ENCODE assay signal across 1 cellular context in genomic region chr2:86105969-86106945, GRCh38.
TF ChIP-seq lines count a peak whose summit lies in the region.

PTCD3 (plus strand) TSS chr2:86106235; CDS start chr2:86106248, 13 bp downstream.

TF ChIP-seq in HepG2, 621 proteins besides CTCF, POLR2A, EP300 and RAD21 (continued from another document and continues in another):
- TF ChIP-seq ZBTB46 (CRISPR knock-in tag; IDR thresholded peaks at IDR 0.05; ENCODE audit: borderline replicate concordance) (no peak), RXRB (CRISPR knock-in tag; IDR thresholded peaks at IDR 0.05; ENCODE audit: borderline replicate concordance) (peak; percentile 72), THYN1 (CRISPR knock-in tag; IDR thresholded peaks at IDR 0.05; ENCODE audit: borderline replicate concordance, low read depth) (peak; percentile 7; the same call in 1 of the 2 replicates), ZNF83 (CRISPR knock-in tag; IDR thresholded peaks at IDR 0.05; ENCODE audit: borderline replicate concordance) (peak; percentile 46; the same call in 1 of the 2 replicates), KMT2B (CRISPR knock-in tag; IDR thresholded peaks at IDR 0.05) (peak; percentile 93), ELF1 (CRISPR knock-in tag; IDR thresholded peaks at IDR 0.05) (peak; percentile 89), NR2F6 (IDR thresholded peaks at IDR 0.05) (no peak), NR2F6 (CRISPR knock-in tag; IDR thresholded peaks at IDR 0.05) (peak; percentile 40; the same call in 1 of the 2 replicates), PITX1 (CRISPR knock-in tag; IDR thresholded peaks at IDR 0.05) (peak; percentile 41), CC2D1A (CRISPR knock-in tag; IDR thresholded peaks at IDR 0.05) (0 out of 2 replicates have a peak, but pooled peaks have one; percentile 94), HMGXB3 (CRISPR knock-in tag; IDR thresholded peaks at IDR 0.05; ENCODE audit: borderline replicate concordance) (peak; percentile 49; the same call in 1 of the 2 replicates), MIXL1 (CRISPR knock-in tag; IDR thresholded peaks at IDR 0.05) (peak; percentile 45), WIZ (CRISPR knock-in tag; IDR thresholded peaks at IDR 0.05) (peak; percentile 73; the same call in 1 of the 2 replicates), ATF7 (IDR thresholded peaks at IDR 0.05) (peak; percentile 88), ATF7 (CRISPR knock-in tag; IDR thresholded peaks at IDR 0.05) (no peak; the same call in 1 of the 2 replicates), FOSL1 (CRISPR knock-in tag; IDR thresholded peaks at IDR 0.05; ENCODE audit: borderline replicate concordance) (0 out of 2 replicates have a peak, but pooled peaks have one; percentile 18), KDM1A (CRISPR knock-in tag; IDR thresholded peaks at IDR 0.05) (peak; percentile 8; the same call in 1 of the 2 replicates), ZNF629 (CRISPR knock-in tag; conservative IDR thresholded peaks at IDR 0.05) (peak; percentile 28; the same call in 1 of the 2 replicates), ASH2L (IDR thresholded peaks at IDR 0.05; ENCODE audit: insufficient read length, low read depth, low read length) (peak; percentile 98), SSRP1 (CRISPR knock-in tag; IDR thresholded peaks at IDR 0.05) (peak; percentile 60; the same call in 1 of the 2 replicates), POLR2G (IDR thresholded peaks at IDR 0.05; ENCODE audit: low read depth, low read length) (peak; percentile 98), HDAC1 (CRISPR knock-in tag; IDR thresholded peaks at IDR 0.05) (peak; percentile 86), HOXA5 (CRISPR knock-in tag; IDR thresholded peaks at IDR 0.05) (peak; percentile 81; the same call in 1 of the 2 replicates), ZNF589 (CRISPR knock-in tag; conservative IDR thresholded peaks at IDR 0.05) (0 out of 2 replicates have a peak, but pooled peaks have one; percentile 48), MIER2 (CRISPR knock-in tag; IDR thresholded peaks at IDR 0.05) (no peak; the same call in 1 of the 2 replicates), ATF2 (CRISPR knock-in tag; IDR thresholded peaks at IDR 0.05) (peak; percentile 76), ZNF607 (CRISPR knock-in tag; IDR thresholded peaks at IDR 0.05; ENCODE audit: borderline replicate concordance) (peak; percentile 95; the same call in 1 of the 2 replicates), MYNN (CRISPR knock-in tag; IDR thresholded peaks at IDR 0.05; ENCODE audit: low read depth) (peak; percentile 38; the same call in 1 of the 2 replicates), ZNF503 (CRISPR knock-in tag; IDR thresholded peaks at IDR 0.05) (no peak), SUZ12 (IDR thresholded peaks at IDR 0.05; ENCODE audit: low read depth, low read length) (no peak), ZNF160 (CRISPR knock-in tag; IDR thresholded peaks at IDR 0.05) (peak; percentile 54; the same call in 1 of the 2 replicates), MXD4 (CRISPR knock-in tag; IDR thresholded peaks at IDR 0.05) (peak; percentile 45), TEAD3 (CRISPR knock-in tag; optimal IDR thresholded peaks at IDR 0.05; ENCODE audit: borderline replicate concordance) (peak; percentile 33), STAT5B (CRISPR knock-in tag; IDR thresholded peaks at IDR 0.05) (0 out of 2 replicates have a peak, but pooled peaks have one; percentile 16), ZNF251 (CRISPR knock-in tag; IDR thresholded peaks at IDR 0.05) (no peak), NAIF1 (CRISPR knock-in tag; IDR thresholded peaks at IDR 0.05; ENCODE audit: borderline replicate concordance) (peak; percentile 99), ATF3 (CRISPR knock-in tag; IDR thresholded peaks at IDR 0.05) (peak; percentile 64; the same call in 1 of the 2 replicates)
- TF ChIP-seq, protein P1, sequence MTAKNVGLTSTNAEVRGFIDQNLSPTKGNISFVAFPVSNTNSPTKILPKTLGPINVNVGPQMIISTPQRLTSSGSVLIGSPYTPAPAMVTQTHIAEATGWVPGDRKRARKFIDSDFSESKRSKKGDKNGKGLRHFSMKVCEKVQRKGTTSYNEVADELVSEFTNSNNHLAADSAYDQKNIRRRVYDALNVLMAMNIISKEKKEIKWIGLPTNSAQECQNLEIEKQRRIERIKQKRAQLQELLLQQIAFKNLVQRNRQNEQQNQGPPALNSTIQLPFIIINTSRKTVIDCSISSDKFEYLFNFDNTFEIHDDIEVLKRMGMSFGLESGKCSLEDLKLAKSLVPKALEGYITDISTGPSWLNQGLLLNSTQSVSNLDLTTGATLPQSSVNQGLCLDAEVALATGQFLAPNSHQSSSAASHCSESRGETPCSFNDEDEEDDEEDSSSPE (CRISPR knock-in tag; IDR thresholded peaks at IDR 0.05), result peak; percentile 60
- TF ChIP-seq, protein P2, sequence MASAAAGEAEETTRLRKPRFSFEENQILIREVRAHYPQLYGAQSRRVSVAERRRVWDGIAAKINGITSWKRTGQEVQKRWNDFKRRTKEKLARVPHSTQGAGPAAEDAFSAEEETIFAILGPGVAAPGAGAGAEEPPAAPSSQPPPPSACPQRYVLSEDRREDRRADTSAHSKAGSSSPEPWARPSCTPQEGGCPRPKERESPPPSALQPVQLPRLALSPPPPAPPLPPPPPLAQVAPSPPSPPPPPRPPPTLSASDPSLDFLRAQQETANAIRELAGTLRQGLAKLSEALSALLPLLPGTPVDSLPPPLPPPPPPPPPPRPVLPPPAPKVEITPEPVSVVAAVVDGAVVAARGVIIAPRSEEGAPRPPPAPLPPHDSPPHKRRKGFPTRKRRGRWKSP (CRISPR knock-in tag; IDR thresholded peaks at IDR 0.05), result peak; percentile 26
- TF ChIP-seq, protein P3, sequence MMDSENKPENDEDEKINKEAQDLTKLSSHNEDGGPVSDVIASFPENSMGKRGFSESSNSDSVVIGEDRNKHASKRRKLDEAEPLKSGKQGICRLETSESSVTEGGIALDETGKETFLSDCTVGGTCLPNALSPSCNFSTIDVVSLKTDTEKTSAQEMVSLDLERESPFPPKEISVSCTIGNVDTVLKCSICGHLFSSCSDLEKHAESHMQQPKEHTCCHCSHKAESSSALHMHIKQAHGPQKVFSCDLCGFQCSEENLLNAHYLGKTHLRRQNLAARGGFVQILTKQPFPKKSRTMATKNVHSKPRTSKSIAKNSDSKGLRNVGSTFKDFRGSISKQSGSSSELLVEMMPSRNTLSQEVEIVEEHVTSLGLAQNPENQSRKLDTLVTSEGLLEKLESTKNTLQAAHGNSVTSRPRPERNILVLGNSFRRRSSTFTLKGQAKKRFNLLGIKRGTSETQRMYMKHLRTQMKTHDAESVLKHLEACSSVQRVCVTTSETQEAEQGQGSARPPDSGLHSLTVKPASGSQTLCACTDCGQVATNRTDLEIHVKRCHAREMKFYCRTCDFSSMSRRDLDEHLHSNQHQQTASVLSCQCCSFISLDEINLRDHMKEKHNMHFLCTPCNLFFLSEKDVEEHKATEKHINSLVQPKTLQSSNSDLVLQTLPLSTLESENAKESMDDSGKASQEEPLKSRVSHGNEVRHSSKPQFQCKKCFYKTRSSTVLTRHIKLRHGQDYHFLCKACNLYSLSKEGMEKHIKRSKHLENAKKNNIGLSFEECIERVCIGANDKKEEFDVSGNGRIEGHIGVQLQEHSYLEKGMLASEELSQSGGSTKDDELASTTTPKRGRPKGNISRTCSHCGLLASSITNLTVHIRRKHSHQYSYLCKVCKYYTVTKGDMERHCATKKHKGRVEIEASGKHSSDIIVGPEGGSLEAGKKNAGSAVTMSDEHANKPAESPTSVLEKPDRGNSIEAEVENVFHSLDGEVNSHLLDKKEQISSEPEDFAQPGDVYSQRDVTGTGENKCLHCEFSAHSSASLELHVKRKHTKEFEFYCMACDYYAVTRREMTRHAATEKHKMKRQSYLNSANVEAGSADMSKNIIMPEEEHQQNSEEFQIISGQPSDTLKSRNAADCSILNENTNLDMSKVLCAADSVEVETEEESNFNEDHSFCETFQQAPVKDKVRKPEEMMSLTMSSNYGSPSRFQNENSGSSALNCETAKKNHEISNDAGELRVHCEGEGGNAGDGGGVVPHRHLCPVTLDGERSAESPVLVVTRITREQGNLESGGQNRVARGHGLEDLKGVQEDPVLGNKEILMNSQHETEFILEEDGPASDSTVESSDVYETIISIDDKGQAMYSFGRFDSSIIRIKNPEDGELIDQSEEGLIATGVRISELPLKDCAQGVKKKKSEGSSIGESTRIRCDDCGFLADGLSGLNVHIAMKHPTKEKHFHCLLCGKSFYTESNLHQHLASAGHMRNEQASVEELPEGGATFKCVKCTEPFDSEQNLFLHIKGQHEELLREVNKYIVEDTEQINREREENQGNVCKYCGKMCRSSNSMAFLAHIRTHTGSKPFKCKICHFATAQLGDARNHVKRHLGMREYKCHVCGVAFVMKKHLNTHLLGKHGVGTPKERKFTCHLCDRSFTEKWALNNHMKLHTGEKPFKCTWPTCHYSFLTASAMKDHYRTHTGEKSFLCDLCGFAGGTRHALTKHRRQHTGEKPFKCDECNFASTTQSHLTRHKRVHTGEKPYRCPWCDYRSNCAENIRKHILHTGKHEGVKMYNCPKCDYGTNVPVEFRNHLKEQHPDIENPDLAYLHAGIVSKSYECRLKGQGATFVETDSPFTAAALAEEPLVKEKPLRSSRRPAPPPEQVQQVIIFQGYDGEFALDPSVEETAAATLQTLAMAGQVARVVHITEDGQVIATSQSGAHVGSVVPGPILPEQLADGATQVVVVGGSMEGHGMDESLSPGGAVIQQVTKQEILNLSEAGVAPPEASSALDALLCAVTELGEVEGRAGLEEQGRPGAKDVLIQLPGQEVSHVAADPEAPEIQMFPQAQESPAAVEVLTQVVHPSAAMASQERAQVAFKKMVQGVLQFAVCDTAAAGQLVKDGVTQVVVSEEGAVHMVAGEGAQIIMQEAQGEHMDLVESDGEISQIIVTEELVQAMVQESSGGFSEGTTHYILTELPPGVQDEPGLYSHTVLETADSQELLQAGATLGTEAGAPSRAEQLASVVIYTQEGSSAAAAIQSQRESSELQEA (CRISPR knock-in tag; IDR thresholded peaks at IDR 0.05; ENCODE audit: not compliant biosample characterization), result no peak
